Comparison of ENCODE assay signal across 1 cellular context in genomic region chr6:6749791-6750434, GRCh38.
TF ChIP-seq lines count a peak whose summit lies in the region.

No MANE protein-coding gene starts in this region.

TF ChIP-seq in GM23338, 12 proteins besides CTCF, POLR2A, EP300 and RAD21 (continued from another document):
- TF ChIP-seq ZNF462 (CRISPR knock-in tag; IDR thresholded peaks at IDR 0.05) (no peak), ETS1 (IDR thresholded peaks at IDR 0.05) (no peak), EZH2 (IDR thresholded peaks at IDR 0.05; ENCODE audit: low read depth, unreplicated experiment) (no peak), ZNF331 (CRISPR knock-in tag; IDR thresholded peaks at IDR 0.05; ENCODE audit: low read depth) (no peak), STAT1 (IDR thresholded peaks at IDR 0.05; ENCODE audit: unreplicated experiment) (no peak), EZH2phosphoT487 (IDR thresholded peaks at IDR 0.05; ENCODE audit: unreplicated experiment) (no peak), JUNB (IDR thresholded peaks at IDR 0.05; ENCODE audit: unreplicated experiment) (no peak), REST (IDR thresholded peaks at IDR 0.05; ENCODE audit: unreplicated experiment) (no peak), NANOG (IDR thresholded peaks at IDR 0.05; ENCODE audit: borderline replicate concordance) (no peak), CREB1 (CRISPR knock-in tag; IDR thresholded peaks at IDR 0.05; ENCODE audit: low read depth) (no peak)
